Comparison of ENCODE assay signal across 10 cellular contexts in genomic region chr13:112928958-112929777, GRCh38. TPM values are rescaled to one million over a fixed set of nuclear protein-coding genes. Genes with fewer than 3 reads are reported as not detected.
DNase-seq lines count a peak whose midpoint lies in the region; ATAC-seq and TF ChIP-seq lines count a peak whose summit lies in the region.
"Had no signal": no experiment of that assay in that cellular context is flagged by ENCODE, and none has a peak within 500 bp of the region (broad histone marks: within the 10 kb centered on the region; RNA-seq: fewer than 3 reads in every experiment).

No MANE protein-coding gene starts in this region.

- TF ChIP-seq POLR2A in NB4 (IDR thresholded peaks at IDR 0.05; ENCODE audit: extremely low read depth, insufficient read length), result no peak

- H3K9ac ChIP-seq in adipocyte (ENCODE audit: low read length), result no peak overlapping the region

- TF ChIP-seq CTCF in AG10803 (conservative IDR thresholded peaks at IDR 0.05; ENCODE audit: low read length) (no peak), NB4 (IDR thresholded peaks at IDR 0.05; ENCODE audit: low read depth, low read length) (no peak)
- no peak for TF ChIP-seq CTCF in CD8-positive, alpha-beta T cell (IDR thresholded peaks at IDR 0.05)

- no peaks in the 10 kb centered on the region for H3K36me3 Mint-ChIP-seq in CD8-positive, alpha-beta T cell

- H3K4me1 Mint-ChIP-seq in CD8-positive, alpha-beta T cell (ENCODE audit: low read depth), result peaks cover 4% of the 10 kb centered on the region

- peaks cover 8% of the 10 kb centered on the region for H3K9me3 ChIP-seq in adipocyte (ENCODE audit: control insufficient read depth, low read length)
- H3K9me3 ChIP-seq in CD8-positive, alpha-beta T cell (ENCODE audit: low read length), result no peaks in the 10 kb centered on the region

- intact Hi-C loops in CD8-positive, alpha-beta T cell (cut with DNase I, micrococcal nuclease), result no loop called here

- H3K4me1 ChIP-seq in adipocyte (ENCODE audit: control insufficient read depth, insufficient read depth, low read length), result peaks cover 12% of the 10 kb centered on the region
- no peaks in the 10 kb centered on the region for H3K4me1 ChIP-seq in CD8-positive, alpha-beta T cell (ENCODE audit: insufficient read depth, low read length)

- H3K4me3 Mint-ChIP-seq in CD8-positive, alpha-beta T cell, result no peak overlapping the region
- H3K4me3 Mint-ChIP-seq: neural crest cell had no signal

- no peak overlapping the region for H3K27ac ChIP-seq in CD8-positive, alpha-beta T cell (ENCODE audit: low read depth, low read length)
- H3K27ac ChIP-seq: HL-60 had no signal

- CTCF ChIA-PET in CD8-positive, alpha-beta T cell (lab: Charles Lee), result interaction anchor here (1.1 to 1.2 kb wide), 2 partner anchors 14 to 120 kb away, joined by 3 read pairs; no protein-coding TSS in a partner anchor

- POLR2A ChIA-PET in CD8-positive, alpha-beta T cell (lab: Charles Lee), result no interaction called here

- no peak overlapping the region for H3K27ac Mint-ChIP-seq in CD8-positive, alpha-beta T cell

- peaks cover 61% of the 10 kb centered on the region for H3K27me3 ChIP-seq in adipocyte (replicated peaks; ENCODE audit: control insufficient read depth, insufficient read depth, low read length)
- H3K27me3 ChIP-seq in CD8-positive, alpha-beta T cell (ENCODE audit: insufficient read depth, low read length), result no peaks in the 10 kb centered on the region

- DNase-seq in AG10803 (ENCODE audit: low read depth) (peak; percentile 21), NB4 (ENCODE audit: low read depth) (peak; percentile 48), adipocyte (ENCODE audit: low read depth) (peak; percentile 28), iris pigment epithelial cell (ENCODE audit: low read depth) (peak; percentile 10), OCI-M2 (lab: John Stamatoyannopoulos, UW; ENCODE audit: unreplicated experiment) (no peak)
- DNase-seq in CD8-positive, alpha-beta T cell, result no peak
- DNase-seq in stimulated activated CD4-positive, alpha-beta T cell treated with anti-CD3 and anti-CD28 coated beads, Interleukin-4, amount 100 ng/mL, for 4 hours, result no peak

- no peak for ATAC-seq in CD8-positive, alpha-beta T cell
- ATAC-seq in GM18907 (IDR thresholded peaks at IDR 0.05; ENCODE audit: unreplicated experiment), result no peak

- H3K4me3 ChIP-seq in AG10803 (ENCODE audit: low read length), result no peak overlapping the region
- no peak overlapping the region for H3K4me3 ChIP-seq in NB4 (ENCODE audit: low read depth, low read length)
- no peak overlapping the region for H3K4me3 ChIP-seq in adipocyte (ENCODE audit: low read length)
- no peak overlapping the region for H3K4me3 ChIP-seq in CD8-positive, alpha-beta T cell (ENCODE audit: low read depth, low read length)

- H3K36me3 ChIP-seq in adipocyte (ENCODE audit: control insufficient read depth, insufficient read depth, low read length, severe bottlenecking), result no peaks in the 10 kb centered on the region
- H3K36me3 ChIP-seq in CD8-positive, alpha-beta T cell (ENCODE audit: insufficient read depth, low read length), result no peaks in the 10 kb centered on the region

- no peaks in the 10 kb centered on the region for H3K9me3 Mint-ChIP-seq in CD8-positive, alpha-beta T cell
- H3K9me3 Mint-ChIP-seq: neural crest cell had no signal

- H3K27me3 Mint-ChIP-seq in CD8-positive, alpha-beta T cell (ENCODE audit: low read depth), result peaks cover 46% of the 10 kb centered on the region

RNA-seq across cellular contexts. Expression of gene MCF2L, which starts 39.8 kb away (rescaled TPM):
- total RNA-seq in CD8-positive, alpha-beta T cell, result 10 to 100 TPM; 13.7 to 15.0 TPM

Comparison
In these comparisons a context has a peak if more than half of its experiments do, and no peak if none do; other contexts are left out.
1. DNase-seq: peak in AG10803 (single experiment), NB4 (single experiment), adipocyte (single experiment) and iris pigment epithelial cell (single experiment); none in CD8-positive, alpha-beta T cell (0 of 7), stimulated activated CD4-positive, alpha-beta T cell treated with anti-CD3 and anti-CD28 coated beads, Interleukin-4, amount 100 ng/mL, for 4 hours (0 of 2) and OCI-M2 (single experiment).